ENCODE assay signal across 1 cellular context in the genomic region with DNA sequence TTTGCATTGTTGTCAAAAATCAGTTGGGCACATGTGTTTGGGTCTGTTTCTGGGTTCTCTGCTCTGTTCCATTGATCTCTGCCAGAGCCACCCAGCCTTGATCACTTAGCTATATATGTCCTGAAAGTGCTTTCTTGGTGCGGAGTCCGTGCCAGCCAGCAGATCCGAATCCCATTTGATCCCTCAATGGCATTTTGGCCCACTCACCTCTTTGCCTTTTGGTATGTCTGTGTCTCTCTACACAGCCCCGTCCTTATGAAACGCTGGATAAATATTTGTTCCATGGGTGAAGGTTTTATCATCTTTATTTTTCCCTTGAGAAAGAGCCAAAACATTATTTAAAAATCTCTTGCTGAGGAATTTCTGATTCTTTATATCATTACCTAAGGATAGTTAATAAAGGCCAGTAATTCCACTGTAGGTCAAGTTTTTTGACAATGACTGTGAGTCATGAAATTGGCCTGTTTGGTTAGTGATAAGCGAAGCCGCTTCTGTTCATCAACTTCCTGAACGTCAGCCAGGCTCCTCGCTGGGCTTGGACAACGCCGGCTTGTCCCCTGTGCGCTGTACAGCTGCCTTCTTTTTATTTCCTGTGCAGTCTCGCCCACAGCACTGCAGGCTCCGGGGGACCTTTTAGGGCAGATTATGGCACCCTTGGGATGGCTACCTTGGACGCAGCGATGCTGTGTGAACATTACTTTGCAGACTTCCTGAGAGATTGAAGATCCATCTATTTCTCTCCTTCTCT.
TF ChIP-seq lines count a peak whose summit lies in the region.

No MANE protein-coding gene starts in this region.

TF ChIP-seq in GM23338, 12 proteins besides CTCF, POLR2A, EP300 and RAD21 (continued from another document):
- TF ChIP-seq, protein P1, sequence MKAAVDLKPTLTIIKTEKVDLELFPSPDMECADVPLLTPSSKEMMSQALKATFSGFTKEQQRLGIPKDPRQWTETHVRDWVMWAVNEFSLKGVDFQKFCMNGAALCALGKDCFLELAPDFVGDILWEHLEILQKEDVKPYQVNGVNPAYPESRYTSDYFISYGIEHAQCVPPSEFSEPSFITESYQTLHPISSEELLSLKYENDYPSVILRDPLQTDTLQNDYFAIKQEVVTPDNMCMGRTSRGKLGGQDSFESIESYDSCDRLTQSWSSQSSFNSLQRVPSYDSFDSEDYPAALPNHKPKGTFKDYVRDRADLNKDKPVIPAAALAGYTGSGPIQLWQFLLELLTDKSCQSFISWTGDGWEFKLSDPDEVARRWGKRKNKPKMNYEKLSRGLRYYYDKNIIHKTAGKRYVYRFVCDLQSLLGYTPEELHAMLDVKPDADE (IDR thresholded peaks at IDR 0.05) = no peak
- TF ChIP-seq EZH2phosphoT487 (IDR thresholded peaks at IDR 0.05; ENCODE audit: unreplicated experiment) = no peak
- no peak for TF ChIP-seq ZNF114 (CRISPR knock-in tag; IDR thresholded peaks at IDR 0.05)
- no peak for TF ChIP-seq POLR2AphosphoS5 (IDR thresholded peaks at IDR 0.05; ENCODE audit: low read depth)
- no peak for TF ChIP-seq CREB1 (CRISPR knock-in tag; IDR thresholded peaks at IDR 0.05; ENCODE audit: low read depth)
- TF ChIP-seq NANOG (IDR thresholded peaks at IDR 0.05; ENCODE audit: borderline replicate concordance) = no peak
- no peak for TF ChIP-seq EZH2 (IDR thresholded peaks at IDR 0.05; ENCODE audit: low read depth, unreplicated experiment)
- TF ChIP-seq, protein P2, sequence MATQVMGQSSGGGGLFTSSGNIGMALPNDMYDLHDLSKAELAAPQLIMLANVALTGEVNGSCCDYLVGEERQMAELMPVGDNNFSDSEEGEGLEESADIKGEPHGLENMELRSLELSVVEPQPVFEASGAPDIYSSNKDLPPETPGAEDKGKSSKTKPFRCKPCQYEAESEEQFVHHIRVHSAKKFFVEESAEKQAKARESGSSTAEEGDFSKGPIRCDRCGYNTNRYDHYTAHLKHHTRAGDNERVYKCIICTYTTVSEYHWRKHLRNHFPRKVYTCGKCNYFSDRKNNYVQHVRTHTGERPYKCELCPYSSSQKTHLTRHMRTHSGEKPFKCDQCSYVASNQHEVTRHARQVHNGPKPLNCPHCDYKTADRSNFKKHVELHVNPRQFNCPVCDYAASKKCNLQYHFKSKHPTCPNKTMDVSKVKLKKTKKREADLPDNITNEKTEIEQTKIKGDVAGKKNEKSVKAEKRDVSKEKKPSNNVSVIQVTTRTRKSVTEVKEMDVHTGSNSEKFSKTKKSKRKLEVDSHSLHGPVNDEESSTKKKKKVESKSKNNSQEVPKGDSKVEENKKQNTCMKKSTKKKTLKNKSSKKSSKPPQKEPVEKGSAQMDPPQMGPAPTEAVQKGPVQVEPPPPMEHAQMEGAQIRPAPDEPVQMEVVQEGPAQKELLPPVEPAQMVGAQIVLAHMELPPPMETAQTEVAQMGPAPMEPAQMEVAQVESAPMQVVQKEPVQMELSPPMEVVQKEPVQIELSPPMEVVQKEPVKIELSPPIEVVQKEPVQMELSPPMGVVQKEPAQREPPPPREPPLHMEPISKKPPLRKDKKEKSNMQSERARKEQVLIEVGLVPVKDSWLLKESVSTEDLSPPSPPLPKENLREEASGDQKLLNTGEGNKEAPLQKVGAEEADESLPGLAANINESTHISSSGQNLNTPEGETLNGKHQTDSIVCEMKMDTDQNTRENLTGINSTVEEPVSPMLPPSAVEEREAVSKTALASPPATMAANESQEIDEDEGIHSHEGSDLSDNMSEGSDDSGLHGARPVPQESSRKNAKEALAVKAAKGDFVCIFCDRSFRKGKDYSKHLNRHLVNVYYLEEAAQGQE (IDR thresholded peaks at IDR 0.05; ENCODE audit: unreplicated experiment) = no peak
- TF ChIP-seq JUNB (IDR thresholded peaks at IDR 0.05; ENCODE audit: unreplicated experiment) = no peak
- TF ChIP-seq ZNF331 (CRISPR knock-in tag; IDR thresholded peaks at IDR 0.05; ENCODE audit: low read depth) = no peak
- no peak for TF ChIP-seq STAT1 (IDR thresholded peaks at IDR 0.05; ENCODE audit: unreplicated experiment)
